ENCODE assay signal across 24 cellular contexts in genomic region chr11:17548444-17548843, GRCh38. TPM values are rescaled to one million over a fixed set of nuclear protein-coding genes. Genes with fewer than 3 reads are reported as not detected.
A peak's percentile ranks its signal among the peaks of the same experiment; 100 is the strongest.
DNase-seq lines count a peak whose midpoint lies in the region; ATAC-seq, FAIRE-seq and TF ChIP-seq lines count a peak whose summit lies in the region.
"Had no signal": no experiment of that assay in that cellular context is flagged by ENCODE, and none has a peak within 500 bp of the region (broad histone marks: within the 10 kb centered on the region; RNA-seq: fewer than 3 reads in every experiment).

No MANE protein-coding gene starts in this region.

- SMC1A ChIA-PET in GM12878 (lab: Charles Lee; ENCODE audit: uncharacterized antibody, unreplicated experiment), result no interaction called here

- RAD21 ChIA-PET in GM12878 (lab: Charles Lee; ENCODE audit: unreplicated experiment), result interaction anchor here (0.7 kb wide), 1 partner anchor 16 kb away, joined by 4 read pairs; no protein-coding TSS in a partner anchor

- TF ChIP-seq POLR2A in GM12878 (IDR thresholded peaks at IDR 0.05; ENCODE audit: low read depth, low read length) (no peak), gastroesophageal sphincter (IDR thresholded peaks at IDR 0.05) (no peak), esophagus squamous epithelium (IDR thresholded peaks at IDR 0.05) (no peak)

- intact Hi-C loops in GM12878 (cut with micrococcal nuclease; ENCODE audit: unreplicated experiment) (no loop called here), esophagus squamous epithelium (cut with DNase I) (no loop called here)

- FAIRE-seq in GM12878 (lab: Jason Lieb, UNC), result no peak

- in situ Hi-C loops in GM12878 (cut with MboI), result no loop called here

- H3K9me3 ChIP-seq in DND-41 (ENCODE audit: insufficient read depth, low read length, severe bottlenecking) (no peaks in the 10 kb centered on the region), GM12878 (replicated peaks; ENCODE audit: control insufficient read depth, insufficient read depth, low read length) (no peaks in the 10 kb centered on the region), gastroesophageal sphincter (no peaks in the 10 kb centered on the region), esophagus squamous epithelium (no peaks in the 10 kb centered on the region)
- H3K9me3 ChIP-seq: left lung, right lobe of liver, uterus had no signal

- H3K27ac ChIP-seq in DND-41 (ENCODE audit: low read length) (no peak overlapping the region), GM12878 (ENCODE audit: control insufficient read depth, insufficient read depth) (no peak overlapping the region), gastroesophageal sphincter (no peak overlapping the region), esophagus squamous epithelium (no peak overlapping the region)
- H3K27ac ChIP-seq: left lung, right lobe of liver, uterus had no signal

- no peak overlapping the region for H3K27ac Mint-ChIP-seq in mesothelial cell of epicardium
- H3K27ac Mint-ChIP-seq: activated T-helper 2 cell treated with anti-CD3 and anti-CD28 coated beads, Interferon-gamma antibody, Interleukin-2, Interleukin-4, amounts not matched to agents 10 μg/mL and 5 μg/mL and 100 μg/mL, durations not matched to agents 14 hours and 24 hours and 36 hours had no signal

- no peak for TF ChIP-seq RAD21 in GM12878 (IDR thresholded peaks at IDR 0.05; ENCODE audit: insufficient read depth, low read depth, low read length)

- no peaks in the 10 kb centered on the region for H3K36me3 ChIP-seq in DND-41 (ENCODE audit: insufficient read depth, low read length)
- no peaks in the 10 kb centered on the region for H3K36me3 ChIP-seq in GM12878 (ENCODE audit: control insufficient read depth in 2 of 2, insufficient read depth in 2 of 2, low read length in 1 of 2)
- H3K36me3 ChIP-seq in gastroesophageal sphincter, result no peaks in the 10 kb centered on the region
- H3K36me3 ChIP-seq in esophagus squamous epithelium, result no peaks in the 10 kb centered on the region
- H3K36me3 ChIP-seq: left lung, right lobe of liver, uterus had no signal

- H3K4me1 ChIP-seq in DND-41 (ENCODE audit: insufficient read depth, low read length) (no peaks in the 10 kb centered on the region), GM12878 (ENCODE audit: control insufficient read depth, insufficient read depth, low read length) (no peaks in the 10 kb centered on the region), gastroesophageal sphincter (peaks cover 0 to 6% (median 0%) of the 10 kb centered on the region in 3 donors), esophagus squamous epithelium (peaks cover 0 to 9% (median 0%) of the 10 kb centered on the region in 3 donors)
- H3K4me1 ChIP-seq: left lung, right lobe of liver, uterus had no signal

- no TSS peak for BruUV-seq in GM12878 (replicated peaks; lab: Mats Ljungman, UMichigan)

- no peak for TF ChIP-seq EP300 in GM12878 (IDR thresholded peaks at IDR 0.05; ENCODE audit: borderline replicate concordance in 1 of 2, control insufficient read depth in 1 of 2, low read depth in 2 of 2, low read length in 2 of 2)
- no peak for TF ChIP-seq EP300 in gastroesophageal sphincter (IDR thresholded peaks at IDR 0.05)

- H3K36me3 Mint-ChIP-seq in mesothelial cell of epicardium, result no peaks in the 10 kb centered on the region
- H3K36me3 Mint-ChIP-seq: CD8-positive, alpha-beta memory T cell had no signal

- POLR2A ChIA-PET in HEK293T (lab: Yijun Ruan, JAX), result no interaction called here
- POLR2A ChIA-PET in GM12878 (lab: Charles Lee), result interaction anchor here (0.6 kb wide), 1 partner anchor 31 kb away, joined by 6 read pairs; no protein-coding TSS in a partner anchor

- TF ChIP-seq CTCF in DND-41 (IDR thresholded peaks at IDR 0.05; ENCODE audit: borderline replicate concordance, extremely low read depth, low read length, poor library complexity, severe bottlenecking) (peak; percentile 9), GM12878 (IDR thresholded peaks at IDR 0.05 in 2 of 3, conservative IDR thresholded peaks at IDR 0.05 in 1 of 3; ENCODE audit: control insufficient read depth in 2 of 3, extremely low read depth in 1 of 3, insufficient read depth in 1 of 3, low read depth in 3 of 3, low read length in 3 of 3) (no peak), mesothelial cell of epicardium (IDR thresholded peaks at IDR 0.05; ENCODE audit: unreplicated experiment) (peak; percentile 14), gastroesophageal sphincter (IDR thresholded peaks at IDR 0.05) (no peak), esophagus squamous epithelium (IDR thresholded peaks at IDR 0.05) (no peak)

- H3K79me2 ChIP-seq in DND-41 (ENCODE audit: insufficient read depth, low read length) (no peaks in the 10 kb centered on the region), GM12878 (ENCODE audit: control insufficient read depth, insufficient read depth, low read length) (no peaks in the 10 kb centered on the region)

- no peak overlapping the region for H2AFZ ChIP-seq in DND-41 (ENCODE audit: low read depth, low read length)
- H2AFZ ChIP-seq in GM12878 (ENCODE audit: control insufficient read depth, low read depth, low read length), result no peak overlapping the region

- H4K20me1 ChIP-seq in DND-41 (ENCODE audit: insufficient read depth, low read length), result no peaks in the 10 kb centered on the region; the same call in 1 of the 2 replicates
- H4K20me1 ChIP-seq in GM12878 (ENCODE audit: control insufficient read depth, insufficient read depth), result no peaks in the 10 kb centered on the region

- no peaks in the 10 kb centered on the region for H3K27me3 ChIP-seq in DND-41 (ENCODE audit: insufficient read depth, low read length, poor library complexity)
- H3K27me3 ChIP-seq in GM12878 (replicated peaks in 1 of 2; ENCODE audit: control insufficient read depth in 2 of 2, insufficient read depth in 2 of 2, low read length in 1 of 2), result peaks cover 3 to 6% of the 10 kb centered on the region in 2 experiments
- H3K27me3 ChIP-seq in gastroesophageal sphincter, result peaks cover 87% of the 10 kb centered on the region
- H3K27me3 ChIP-seq in esophagus squamous epithelium, result peaks cover 0 to 78% (median 2%) of the 10 kb centered on the region in 4 donors
- H3K27me3 ChIP-seq: right lobe of liver, uterus had no signal

- H3K9ac ChIP-seq in DND-41 (ENCODE audit: low read depth, low read length) (no peak overlapping the region), GM12878 (ENCODE audit: control insufficient read depth, insufficient read depth, low read length) (no peak overlapping the region)

- H3K9me3 Mint-ChIP-seq in mesothelial cell of epicardium, result no peaks in the 10 kb centered on the region
- H3K9me3 Mint-ChIP-seq: activated T-helper 2 cell treated with anti-CD3 and anti-CD28 coated beads, Interferon-gamma antibody, Interleukin-2, Interleukin-4, amounts not matched to agents 10 μg/mL and 5 μg/mL and 100 μg/mL, durations not matched to agents 14 hours and 24 hours and 36 hours; CD8-positive, alpha-beta memory T cell had no signal

- DNase-seq in DND-41, result no peak
- DNase-seq in HEK293T (ENCODE audit: extremely low spot score), result peak; percentile 23
- no peak for DNase-seq in GM12878 (ENCODE audit: low read depth, low spot score)
- no peak for DNase-seq in mesothelial cell of epicardium (ENCODE audit: low spot score in 2 of 2, unreplicated experiment in 2 of 2)
- DNase-seq in NCI-H510A treated with DMSO at 0.1 percent for 48 hours (lab: John Stamatoyannopoulos, UW), result no peak
- DNase-seq in esophagus squamous epithelium (lab: John Stamatoyannopoulos, UW), result no peak
- DNase-seq in NCI-H146 treated with DMSO at 0.1 percent for 48 hours (lab: John Stamatoyannopoulos, UW; ENCODE audit: unreplicated experiment), result no peak
- DNase-seq: CD8-positive, alpha-beta memory T cell; GDM1; KG1; left lung; NCI-H1417 treated with DMSO at 0.1 percent for 48 hours; NCI-H345; right lobe of liver; stimulated activated CD4-positive, alpha-beta T cell treated with anti-CD3 and anti-CD28 coated beads, Interleukin-1b, Interleukin-23, amount 100 ng/mL, for 48 hours; T-helper 2 cell; uterus had no signal

- H3K4me2 ChIP-seq in DND-41 (ENCODE audit: insufficient read depth, low read length), result no peak overlapping the region
- H3K4me2 ChIP-seq in GM12878 (ENCODE audit: control insufficient read depth, insufficient read depth), result no peak overlapping the region

- WGBS in GM12878 (ENCODE audit: insufficient coverage, insufficient replicate concordance, low lambda C conversion rate, missing lambda C conversion rate), result 37% methylated on average over 6 of the region's 6 CpGs
- WGBS in gastroesophageal sphincter (ENCODE audit: low coverage in 1 of 2), 2 donors, result 0 to 36% methylated on average over 1 to 2 of the region's 6 CpGs
- 68 to 70% methylated on average over 6 of the region's 6 CpGs for WGBS in esophagus squamous epithelium, 2 donors

- no peak overlapping the region for H3K4me3 ChIP-seq in DND-41 (ENCODE audit: low read depth in 1 of 2, low read length in 2 of 2)
- no peak overlapping the region for H3K4me3 ChIP-seq in GM12878
- no peak overlapping the region for H3K4me3 ChIP-seq in gastroesophageal sphincter
- H3K4me3 ChIP-seq in esophagus squamous epithelium, result no peak overlapping the region
- H3K4me3 ChIP-seq: left lung, right lobe of liver, uterus had no signal

- CTCF ChIA-PET in HEK293T (lab: Yijun Ruan, JAX) (interaction anchor here (0.7 to 3.3 kb wide), 2 partner anchors 20 to 439 kb away, joined by 5 to 20 read pairs; no protein-coding TSS in a partner anchor), GM12878 (lab: Yijun Ruan, JAX) (interaction anchor here (0.6 to 1.4 kb wide), 2 partner anchors 164 to 443 kb away, joined by 3 read pairs; no protein-coding TSS in a partner anchor)

- peaks cover 15% of the 10 kb centered on the region for H3K4me1 Mint-ChIP-seq in mesothelial cell of epicardium

- peaks cover 59% of the 10 kb centered on the region for H3K27me3 Mint-ChIP-seq in mesothelial cell of epicardium (ENCODE audit: low read depth)

- no peak overlapping the region for H3K4me3 Mint-ChIP-seq in mesothelial cell of epicardium

- 0 out of 3 replicates have a peak, but pooled peaks have one; percentile 42 for ATAC-seq in DND-41 (ENCODE audit: insufficient read depth, low read depth)
- peak; percentile 37; the same call in 1 of the 3 replicates for ATAC-seq in GM12878
- no peak for ATAC-seq in gastroesophageal sphincter
- ATAC-seq: left lung, right lobe of liver, Right ventricle myocardium inferior had no signal

RNA-seq across cellular contexts. Expression of gene OTOG, which starts 1.4 kb away (rescaled TPM):
- not detected in 2 replicates for total RNA-seq in GM12878 (2013; cell fraction: nucleolus; rRNA removed)
- total RNA-seq in GM12878 (2014; rRNA removed), result not detected in 2 replicates
- total RNA-seq in GM12878 (2014; rRNA removed; fragmentation: Illumina TruSeq; extraction: Trizol), result not detected in 2 replicates
- total RNA-seq in GM12878 (2021), result not detected in 2 replicates
- polyA plus RNA-seq in GM12878 (2011; ENCODE audit: low read depth), result not detected
- not detected in 2 replicates for polyA plus RNA-seq in GM12878 (2011; rRNA removed)
- not detected in 2 replicates for polyA plus RNA-seq in GM12878 (2011; cell fraction: cytosol; rRNA removed)
- 0.01 TPM in 1 of 2 replicates, not detected in the other for polyA plus RNA-seq in GM12878 (2011; cell fraction: nucleus; rRNA removed)
- not detected in 2 replicates for polyA plus RNA-seq in GM12878 (2012)
- not detected in 2 replicates for polyA plus RNA-seq in GM12878 (2014; fragmentation: Illumina TruSeq; extraction: Trizol)
- polyA plus RNA-seq in GM12878 (2014; fragmentation: Nextera tagmentation; extraction: Ambion mirVana), result not detected
- not detected in 2 replicates for polyA plus RNA-seq in GM12878 (2014; rRNA removed)
- not detected for polyA plus RNA-seq in GM12878 (2016; fragmentation: Nextera tagmentation; extraction: Ambion mirVana)
- polyA minus RNA-seq in GM12878 (2011; rRNA and poly(A)+ RNA removed), result not detected in 2 replicates
- not detected in 2 replicates for polyA minus RNA-seq in GM12878 (2011; cell fraction: cytosol; rRNA and poly(A)+ RNA removed)
- polyA minus RNA-seq in GM12878 (2011; cell fraction: nucleus; rRNA and poly(A)+ RNA removed), result not detected in 2 replicates
- total RNA-seq in mesothelial cell of epicardium, result 1.2 to 2.8 TPM (median 1.8 TPM) in 3 replicates
- total RNA-seq in gastroesophageal sphincter, result not detected
- not detected for total RNA-seq in esophagus squamous epithelium
- total RNA-seq: activated CD8-positive, alpha-beta memory T cell treated with anti-CD3 and anti-CD28 coated beads for 36 hours; activated T-helper 2 cell treated with anti-CD3 and anti-CD28 coated beads, Interferon-gamma antibody, Interleukin-2, Interleukin-4, amounts not matched to agents 10 μg/mL and 5 μg/mL and 100 μg/mL, durations not matched to agents 14 hours and 24 hours and 36 hours; cardiac septum; CD8-positive, alpha-beta memory T cell; left lung; osteoblast; right lobe of liver; Right ventricle myocardium inferior had no signal
- polyA plus RNA-seq: adipose tissue; CD8-positive, alpha-beta memory T cell had no signal

RNA-seq across cellular contexts. Expression of gene USH1C, which starts 4.2 kb away (rescaled TPM):
- total RNA-seq in GM12878 (2013; cell fraction: nucleolus; rRNA removed), result not detected in 2 replicates
- total RNA-seq in GM12878 (2014; rRNA removed), result not detected in 2 replicates
- not detected in 2 replicates for total RNA-seq in GM12878 (2014; rRNA removed; fragmentation: Illumina TruSeq; extraction: Trizol)
- total RNA-seq in GM12878 (2021), result not detected in 2 replicates
- not detected for polyA plus RNA-seq in GM12878 (2011; ENCODE audit: low read depth)
- polyA plus RNA-seq in GM12878 (2011; rRNA removed), result not detected in 2 replicates
- polyA plus RNA-seq in GM12878 (2011; cell fraction: cytosol; rRNA removed), result not detected in 2 replicates
- not detected in 2 replicates for polyA plus RNA-seq in GM12878 (2011; cell fraction: nucleus; rRNA removed)
- polyA plus RNA-seq in GM12878 (2012), result 0.11 TPM in 1 of 2 replicates, not detected in the other
- not detected in 2 replicates for polyA plus RNA-seq in GM12878 (2014; fragmentation: Illumina TruSeq; extraction: Trizol)
- polyA plus RNA-seq in GM12878 (2014; fragmentation: Nextera tagmentation; extraction: Ambion mirVana), result not detected
- polyA plus RNA-seq in GM12878 (2014; rRNA removed), result not detected in 2 replicates
- not detected for polyA plus RNA-seq in GM12878 (2016; fragmentation: Nextera tagmentation; extraction: Ambion mirVana)
- not detected in 2 replicates for polyA minus RNA-seq in GM12878 (2011; rRNA and poly(A)+ RNA removed)
- not detected in 2 replicates for polyA minus RNA-seq in GM12878 (2011; cell fraction: cytosol; rRNA and poly(A)+ RNA removed)
- not detected in 2 replicates for polyA minus RNA-seq in GM12878 (2011; cell fraction: nucleus; rRNA and poly(A)+ RNA removed)
- 0.29 to 0.88 TPM (median 0.54 TPM) in 3 replicates for total RNA-seq in mesothelial cell of epicardium
- 1 to 10 TPM in 1 of 4 donors, not detected in 3; 1.1 TPM for total RNA-seq in gastroesophageal sphincter
- total RNA-seq in esophagus squamous epithelium, result not detected
- total RNA-seq: activated CD8-positive, alpha-beta memory T cell treated with anti-CD3 and anti-CD28 coated beads for 36 hours; activated T-helper 2 cell treated with anti-CD3 and anti-CD28 coated beads, Interferon-gamma antibody, Interleukin-2, Interleukin-4, amounts not matched to agents 10 μg/mL and 5 μg/mL and 100 μg/mL, durations not matched to agents 14 hours and 24 hours and 36 hours; cardiac septum; CD8-positive, alpha-beta memory T cell; osteoblast; Right ventricle myocardium inferior had no signal
- polyA plus RNA-seq: CD8-positive, alpha-beta memory T cell had no signal

Comparison
In these comparisons a context has a peak if more than half of its experiments do, and no peak if none do; other contexts are left out.
1. CTCF ChIP-seq: peak in DND-41 (single experiment) and mesothelial cell of epicardium (single experiment); none in GM12878 (0 of 3), gastroesophageal sphincter (0 of 4) and esophagus squamous epithelium (0 of 6).